In the genomic region with DNA sequence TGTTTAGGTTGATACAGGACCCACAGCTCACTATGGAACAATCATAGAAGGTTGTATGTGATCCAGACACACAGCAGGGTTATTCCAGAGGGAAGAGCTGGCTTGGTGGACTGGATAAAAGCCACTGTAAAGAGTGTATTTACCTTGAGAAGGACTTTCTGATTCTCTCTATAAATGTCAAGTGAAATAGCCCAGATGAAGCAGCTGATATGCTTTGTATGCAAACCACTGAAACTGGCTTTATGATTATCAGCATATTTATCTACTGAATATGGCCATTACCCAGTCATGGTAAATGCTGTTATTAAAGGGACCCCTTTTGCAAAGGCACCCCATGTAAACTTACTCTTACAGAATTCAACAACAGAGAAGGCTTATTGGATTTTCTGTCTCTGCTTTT, we compare ENCODE assay signal across 23 cellular contexts. TPM values are rescaled to one million over a fixed set of nuclear protein-coding genes. Genes with fewer than 3 reads are reported as not detected.
"Had no signal": no experiment of that assay in that cellular context is flagged by ENCODE, and none has a peak within 500 bp of the region (broad histone marks: within the 10 kb centered on the region; RNA-seq: fewer than 3 reads in every experiment).

No MANE protein-coding gene starts in this region.

- ATAC-seq: K562, SK-N-SH treated with all-trans-retinoic acid at 6 μM for 48 hours had no signal

- H3K27ac Mint-ChIP-seq: IgD-negative memory B cell had no signal

- H3K9me3 Mint-ChIP-seq: IgD-negative memory B cell had no signal

- H3K9me3 ChIP-seq: MG63, SJCRH30 had no signal

- H3K4me3 ChIP-seq: K562, MG63, SJCRH30 had no signal

- FAIRE-seq: HTR-8/SVneo, K562, RCC 7860 had no signal

- H3K27ac ChIP-seq: HL-60, RWPE1, SJCRH30 had no signal

- DNase-seq: MG63, NCI-H1092 treated with DMSO at 0.1 percent for 48 hours, NCI-H1436, NCI-H187, NCI-H2029, NCI-H2081 treated with DMSO at 0.1 percent for 48 hours, NCI-H2171, NCI-H226, NCI-H446, NCI-H510A, NCI-H524 treated with DMSO at 0.1 percent for 48 hours, NCI-H69, NCI-H774, SHP77, SJCRH30, T-helper 1 cell had no signal

- H3K4me1 ChIP-seq: SJCRH30 had no signal

- H3K4me3 Mint-ChIP-seq: IgD-negative memory B cell had no signal

- H3K27me3 ChIP-seq: MG63, SJCRH30 had no signal

- H3K4me1 Mint-ChIP-seq: IgD-negative memory B cell had no signal

- H3K36me3 ChIP-seq: MG63, SJCRH30 had no signal

- H3K27me3 Mint-ChIP-seq: IgD-negative memory B cell had no signal

RNA-seq across cellular contexts. Expression of gene C3orf80, which starts 28.1 kb away (rescaled TPM):
- polyA plus RNA-seq: IgD-negative memory B cell had no signal
